ENCODE assay signal across 1 cellular context in genomic region chr13:31663880-31664585, GRCh38.
TF ChIP-seq lines count a peak whose summit lies in the region.

No MANE protein-coding gene starts in this region.

TF ChIP-seq in GM23338, 12 proteins besides CTCF, POLR2A, EP300 and RAD21 (continued from another document):
- TF ChIP-seq ZNF462 (CRISPR knock-in tag; IDR thresholded peaks at IDR 0.05) (peak; percentile 84), STAT1 (IDR thresholded peaks at IDR 0.05; ENCODE audit: unreplicated experiment) (no peak)
